ENCODE assay signal across 23 cellular contexts in genomic region chr9:73199448-73199847, GRCh38.
"Had no signal": no experiment of that assay in that cellular context is flagged by ENCODE, and none has a peak within 500 bp of the region (broad histone marks: within the 10 kb centered on the region; RNA-seq: fewer than 3 reads in every experiment).

No MANE protein-coding gene starts in this region.

- H3K36me3 ChIP-seq: ascending aorta, cardiac muscle cell had no signal

- H3K4me1 ChIP-seq: ascending aorta had no signal

- H3K27ac ChIP-seq: ascending aorta, cardiac muscle cell, RWPE1 had no signal

- DNase-seq: activated CD4-positive, alpha-beta memory T cell treated with anti-CD3 and anti-CD28 coated beads, Interleukin-2, amount 10 ng/mL, durations not matched to agents 7 days and 5 days; activated CD4-positive, alpha-beta T cell treated with anti-CD3 and anti-CD28 coated beads for 1 hour; activated CD4-positive, CD25-positive, alpha-beta regulatory T cell; activated CD8-positive, alpha-beta memory T cell treated with anti-CD3 and anti-CD28 coated beads for 24 hours; activated CD8-positive, alpha-beta memory T cell treated with anti-CD3 and anti-CD28 coated beads, Interleukin-2, amount 10 ng/mL, durations not matched to agents 7 days and 5 days; activated CD8-positive, alpha-beta memory T cell treated with anti-CD3 and anti-CD28 coated beads, Interleukin-2, amount 50 U/mL, for 48 hours; activated effector memory CD4-positive, alpha-beta T cell treated with anti-CD3 and anti-CD28 coated beads, Interleukin-2, amount 50 U/mL, for 16 hours; activated naive CD4-positive, alpha-beta T cell treated with Interleukin-2 at 50 U/mL for 16 hours; activated naive CD8-positive, alpha-beta T cell treated with anti-CD3 and anti-CD28 coated beads, Interleukin-2, amount 10 ng/mL, durations not matched to agents 7 days and 5 days; activated T-cell treated with anti-CD3 and anti-CD28 coated beads, Interleukin-2, amount 50 U/mL, for 1 hour; activated T-cell treated with anti-CD3 and anti-CD28 coated beads, Interleukin-2, amount 50 U/mL, for 72 hours; NCI-H1092 treated with DMSO at 0.1 percent for 48 hours; NCI-H146; NCI-H187; NCI-H2171 treated with DMSO at 0.1 percent for 48 hours; NCI-H2227 treated with DMSO at 0.1 percent for 48 hours; NCI-H446; SIG-M5 had no signal

- H3K4me3 ChIP-seq: ascending aorta, cardiac muscle cell had no signal

- H3K9me3 ChIP-seq: ascending aorta had no signal

- H3K27me3 ChIP-seq: ascending aorta, cardiac muscle cell had no signal

- ATAC-seq: activated CD8-positive, alpha-beta memory T cell treated with anti-CD3 and anti-CD28 coated beads, Interleukin-2, amount 10 ng/mL, durations not matched to agents 7 days and 5 days; activated T-cell treated with anti-CD3 and anti-CD28 coated beads, Interleukin-2, amount 50 U/mL, for 72 hours; activated T-helper 17 cell treated with anti-CD3 and anti-CD28 coated beads, Interleukin-2, amount 50 U/mL, for 72 hours; Right ventricle myocardium inferior had no signal
